Comparison of ENCODE assay signal across 1 cellular context in the genomic region with DNA sequence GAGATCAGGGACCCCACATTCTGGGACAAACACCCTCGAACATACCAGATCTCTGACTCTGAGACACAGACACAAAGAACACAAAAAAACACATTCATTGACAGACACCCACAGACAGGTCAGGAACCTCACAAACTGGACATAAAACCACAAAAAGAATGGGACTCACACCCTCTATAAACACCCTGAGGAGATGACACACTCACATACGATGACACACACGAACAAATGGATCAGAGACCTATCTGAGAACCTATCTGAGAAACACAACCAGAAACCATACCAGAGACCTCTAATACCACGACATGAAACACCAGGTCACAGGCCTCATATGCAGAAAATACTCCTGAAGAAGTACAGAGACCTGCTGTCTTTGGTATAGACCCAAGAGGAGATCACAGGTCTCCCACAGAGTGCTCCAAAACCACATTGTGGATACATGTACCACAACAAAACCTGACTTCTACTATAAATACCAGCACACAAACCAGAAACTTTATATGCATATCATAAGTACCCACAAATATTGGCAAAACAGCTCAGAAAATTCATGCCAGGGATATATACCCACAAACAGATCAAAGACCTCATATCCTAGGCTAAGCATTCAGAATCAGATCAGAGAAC.
TF ChIP-seq lines count a peak whose summit lies in the region.

No MANE protein-coding gene starts in this region.

TF ChIP-seq in SK-N-SH, 30 proteins besides CTCF, POLR2A, EP300 and RAD21:
- TF ChIP-seq, protein P1, sequence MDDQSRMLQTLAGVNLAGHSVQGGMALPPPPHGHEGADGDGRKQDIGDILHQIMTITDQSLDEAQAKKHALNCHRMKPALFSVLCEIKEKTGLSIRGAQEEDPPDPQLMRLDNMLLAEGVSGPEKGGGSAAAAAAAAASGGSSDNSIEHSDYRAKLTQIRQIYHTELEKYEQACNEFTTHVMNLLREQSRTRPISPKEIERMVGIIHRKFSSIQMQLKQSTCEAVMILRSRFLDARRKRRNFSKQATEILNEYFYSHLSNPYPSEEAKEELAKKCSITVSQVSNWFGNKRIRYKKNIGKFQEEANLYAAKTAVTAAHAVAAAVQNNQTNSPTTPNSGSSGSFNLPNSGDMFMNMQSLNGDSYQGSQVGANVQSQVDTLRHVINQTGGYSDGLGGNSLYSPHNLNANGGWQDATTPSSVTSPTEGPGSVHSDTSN (IDR thresholded peaks at IDR 0.05) = no peak
- TF ChIP-seq TEAD4 (IDR thresholded peaks at IDR 0.05; ENCODE audit: borderline replicate concordance, insufficient read depth) (no peak), SMC3 (IDR thresholded peaks at IDR 0.05; ENCODE audit: low read depth, low read length) (no peak), CHD2 (IDR thresholded peaks at IDR 0.05; ENCODE audit: low read length, partially characterized antibody) (no peak), JUND (IDR thresholded peaks at IDR 0.05) (no peak), ZBTB33 (IDR thresholded peaks at IDR 0.05; ENCODE audit: borderline replicate concordance, low read depth) (no peak), USF1 (IDR thresholded peaks at IDR 0.05; ENCODE audit: borderline replicate concordance, low read depth) (no peak), MXI1 (IDR thresholded peaks at IDR 0.05; ENCODE audit: low read depth, low read length) (no peak), RXRA (IDR thresholded peaks at IDR 0.05; ENCODE audit: borderline replicate concordance, low read depth) (no peak)
- TF ChIP-seq, protein P2, sequence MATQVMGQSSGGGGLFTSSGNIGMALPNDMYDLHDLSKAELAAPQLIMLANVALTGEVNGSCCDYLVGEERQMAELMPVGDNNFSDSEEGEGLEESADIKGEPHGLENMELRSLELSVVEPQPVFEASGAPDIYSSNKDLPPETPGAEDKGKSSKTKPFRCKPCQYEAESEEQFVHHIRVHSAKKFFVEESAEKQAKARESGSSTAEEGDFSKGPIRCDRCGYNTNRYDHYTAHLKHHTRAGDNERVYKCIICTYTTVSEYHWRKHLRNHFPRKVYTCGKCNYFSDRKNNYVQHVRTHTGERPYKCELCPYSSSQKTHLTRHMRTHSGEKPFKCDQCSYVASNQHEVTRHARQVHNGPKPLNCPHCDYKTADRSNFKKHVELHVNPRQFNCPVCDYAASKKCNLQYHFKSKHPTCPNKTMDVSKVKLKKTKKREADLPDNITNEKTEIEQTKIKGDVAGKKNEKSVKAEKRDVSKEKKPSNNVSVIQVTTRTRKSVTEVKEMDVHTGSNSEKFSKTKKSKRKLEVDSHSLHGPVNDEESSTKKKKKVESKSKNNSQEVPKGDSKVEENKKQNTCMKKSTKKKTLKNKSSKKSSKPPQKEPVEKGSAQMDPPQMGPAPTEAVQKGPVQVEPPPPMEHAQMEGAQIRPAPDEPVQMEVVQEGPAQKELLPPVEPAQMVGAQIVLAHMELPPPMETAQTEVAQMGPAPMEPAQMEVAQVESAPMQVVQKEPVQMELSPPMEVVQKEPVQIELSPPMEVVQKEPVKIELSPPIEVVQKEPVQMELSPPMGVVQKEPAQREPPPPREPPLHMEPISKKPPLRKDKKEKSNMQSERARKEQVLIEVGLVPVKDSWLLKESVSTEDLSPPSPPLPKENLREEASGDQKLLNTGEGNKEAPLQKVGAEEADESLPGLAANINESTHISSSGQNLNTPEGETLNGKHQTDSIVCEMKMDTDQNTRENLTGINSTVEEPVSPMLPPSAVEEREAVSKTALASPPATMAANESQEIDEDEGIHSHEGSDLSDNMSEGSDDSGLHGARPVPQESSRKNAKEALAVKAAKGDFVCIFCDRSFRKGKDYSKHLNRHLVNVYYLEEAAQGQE (IDR thresholded peaks at IDR 0.05; ENCODE audit: low read depth, low read length) = no peak
- TF ChIP-seq, protein P3, sequence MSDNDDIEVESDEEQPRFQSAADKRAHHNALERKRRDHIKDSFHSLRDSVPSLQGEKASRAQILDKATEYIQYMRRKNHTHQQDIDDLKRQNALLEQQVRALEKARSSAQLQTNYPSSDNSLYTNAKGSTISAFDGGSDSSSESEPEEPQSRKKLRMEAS (IDR thresholded peaks at IDR 0.05; ENCODE audit: low read depth) = no peak
TF ChIP-seq in SK-N-SH: peak in this region for 0.
